24 cellular contexts compared by ENCODE assay signal in genomic region chr11:134501406-134502152, GRCh38.
DNase-seq lines count a peak whose midpoint lies in the region; ATAC-seq and TF ChIP-seq lines count a peak whose summit lies in the region.
"Had no signal": no experiment of that assay in that cellular context is flagged by ENCODE, and none has a peak within 500 bp of the region (broad histone marks: within the 10 kb centered on the region; RNA-seq: fewer than 3 reads in every experiment).

No MANE protein-coding gene starts in this region.

- no peaks in the 10 kb centered on the region for H3F3A ChIP-seq in SK-N-SH (replicated peaks; ENCODE audit: insufficient read depth)

- H3K4me1 ChIP-seq in mesenchymal stem cell (ENCODE audit: control insufficient read depth, insufficient read depth, low read depth, low read length) = no peaks in the 10 kb centered on the region
- H3K4me1 ChIP-seq in osteoblast (ENCODE audit: insufficient read depth, low read length) = no peaks in the 10 kb centered on the region
- peaks cover 0 to 16% of the 10 kb centered on the region in 2 experiments; a peak in 1 of 4 replicates for H3K4me1 ChIP-seq in SK-N-SH (ENCODE audit: control insufficient read depth in 1 of 2, insufficient read depth in 2 of 2, low read depth in 1 of 2, low read length in 1 of 2)
- H3K4me1 ChIP-seq: BE2C had no signal

- H4K20me1 ChIP-seq in osteoblast (ENCODE audit: insufficient read depth, low read length) = no peaks in the 10 kb centered on the region
- H4K20me1 ChIP-seq in SK-N-SH (ENCODE audit: insufficient read depth) = no peaks in the 10 kb centered on the region

- CTCF ChIA-PET in SK-N-SH (lab: Yijun Ruan, JAX) = interaction anchor here (1.0 kb wide), 1 partner anchor 10 kb away, joined by 3 read pairs; no protein-coding TSS in a partner anchor

- no peak overlapping the region for H2BK5ac ChIP-seq in mesenchymal stem cell (ENCODE audit: low read depth, low read length, poor library complexity, severe bottlenecking)

- no peak overlapping the region for H2BK120ac ChIP-seq in mesenchymal stem cell (ENCODE audit: low read depth, low read length)

- H3K79me2 ChIP-seq in osteoblast (ENCODE audit: insufficient read depth, low read length) = no peaks in the 10 kb centered on the region
- no peaks in the 10 kb centered on the region for H3K79me2 ChIP-seq in SK-N-SH (ENCODE audit: insufficient read depth)

- peaks cover 0 to 2% of the 10 kb centered on the region in 2 experiments for H3K27me3 ChIP-seq in mesenchymal stem cell (ENCODE audit: control insufficient read depth in 1 of 2, insufficient read depth in 1 of 2, low read length in 2 of 2)
- H3K27me3 ChIP-seq in osteoblast (ENCODE audit: insufficient read depth, low read length) = no peaks in the 10 kb centered on the region
- H3K27me3 ChIP-seq in SK-N-SH (ENCODE audit: insufficient read depth) = no peaks in the 10 kb centered on the region
- H3K27me3 ChIP-seq: MG63 had no signal

- POLR2A ChIA-PET in SK-N-SH (lab: Yijun Ruan, JAX) = no interaction called here

- H3K4me2 ChIP-seq in mesenchymal stem cell (ENCODE audit: low read length, poor library complexity, severe bottlenecking) = no peak overlapping the region
- H3K4me2 ChIP-seq in osteoblast (ENCODE audit: insufficient read depth, low read length) = no peak overlapping the region
- H3K4me2 ChIP-seq in SK-N-SH = no peak overlapping the region

- no peak overlapping the region for H3K23ac ChIP-seq in mesenchymal stem cell (ENCODE audit: low read length in 2 of 2)

- no peaks in the 10 kb centered on the region for H3K36me3 Mint-ChIP-seq in activated T-cell treated with anti-CD3 and anti-CD28 coated beads, Interleukin-2, amount 50 U/mL, for 24 hours (ENCODE audit: low read depth)
- H3K36me3 Mint-ChIP-seq in chondrocyte (ENCODE audit: low read depth) = peaks cover 3% of the 10 kb centered on the region
- H3K36me3 Mint-ChIP-seq in stimulated activated memory B cell treated with anti-CD40 and anti-IgM and Interleukin-4, amounts not matched to agents 10 μg/mL and 1 μg/mL and 100 μg/mL, for 72 hours = no peaks in the 10 kb centered on the region

- H3K4ac ChIP-seq in mesenchymal stem cell (ENCODE audit: low read depth in 1 of 2, low read length in 2 of 2) = no peak overlapping the region

- peak; percentile 16 for ATAC-seq in stimulated activated memory B cell treated with anti-CD40 and anti-IgM and Interleukin-4, amounts not matched to agents 10 μg/mL and 1 μg/mL and 100 μg/mL, for 72 hours
- ATAC-seq: HCT116, Panc1 had no signal

- no peak overlapping the region for H3K18ac ChIP-seq in mesenchymal stem cell (ENCODE audit: low read depth in 1 of 2, low read length in 2 of 2)

- no peak for TF ChIP-seq CTCF in chondrocyte (IDR thresholded peaks at IDR 0.05)
- TF ChIP-seq CTCF in osteoblast (IDR thresholded peaks at IDR 0.05; ENCODE audit: extremely low read depth, low read depth, low read length) = no peak
- no peak for TF ChIP-seq CTCF in SK-N-SH (IDR thresholded peaks at IDR 0.05)

- H3K4me3 Mint-ChIP-seq in activated T-cell treated with anti-CD3 and anti-CD28 coated beads, Interleukin-2, amount 50 U/mL, for 24 hours = no peak overlapping the region
- H3K4me3 Mint-ChIP-seq in chondrocyte (ENCODE audit: unreplicated experiment) = no peak overlapping the region
- H3K4me3 Mint-ChIP-seq in stimulated activated memory B cell treated with anti-CD40 and anti-IgM and Interleukin-4, amounts not matched to agents 10 μg/mL and 1 μg/mL and 100 μg/mL, for 72 hours = no peak overlapping the region

- H3K9ac ChIP-seq in mesenchymal stem cell (ENCODE audit: low read length) = no peak overlapping the region
- no peak overlapping the region for H3K9ac ChIP-seq in SK-N-SH

- DNase-seq in activated T-cell treated with anti-CD3 and anti-CD28 coated beads, Interleukin-2, amount 50 U/mL, for 24 hours = peak; percentile 16
- DNase-seq in activated T-cell treated with anti-CD3 and anti-CD28 coated beads, Interleukin-2, amount 50 U/mL, for 1 hour = no peak
- peak; percentile 59 for DNase-seq in chondrocyte (ENCODE audit: low spot score)
- no peak for DNase-seq in mesenchymal stem cell
- DNase-seq in osteoblast (ENCODE audit: insufficient read length, low spot score, missing footprints) = no peak
- no peak for DNase-seq in NOMO-1 treated with dmso at 0.1 percent for 144 hours (lab: John Stamatoyannopoulos, UW; ENCODE audit: unreplicated experiment)
- DNase-seq in SK-N-SH = no peak
- DNase-seq: 8988T, ACHN, BE2C, Calu3, DMS79 treated with DMSO at 0.1 percent for 48 hours, GF-D8, IMR-90, KG1, MG63, NCI-H1694, NCI-H2029 treated with DMSO at 0.1 percent for 48 hours, NCI-H446 treated with DMSO at 0.1 percent for 48 hours, NCI-H526, SIG-M5 had no signal

- H3K9me3 Mint-ChIP-seq in activated T-cell treated with anti-CD3 and anti-CD28 coated beads, Interleukin-2, amount 50 U/mL, for 24 hours = no peaks in the 10 kb centered on the region
- H3K9me3 Mint-ChIP-seq in chondrocyte (ENCODE audit: low read depth) = peaks cover 7% of the 10 kb centered on the region
- peaks cover 4% of the 10 kb centered on the region for H3K9me3 Mint-ChIP-seq in stimulated activated memory B cell treated with anti-CD40 and anti-IgM and Interleukin-4, amounts not matched to agents 10 μg/mL and 1 μg/mL and 100 μg/mL, for 72 hours

- H3K79me1 ChIP-seq in mesenchymal stem cell (replicated peaks; ENCODE audit: low read length, poor library complexity, severe bottlenecking) = no peaks in the 10 kb centered on the region

- no peak overlapping the region for H4K91ac ChIP-seq in mesenchymal stem cell (ENCODE audit: low read length)

- no peak overlapping the region for H4K8ac ChIP-seq in mesenchymal stem cell (ENCODE audit: low read length)

- TF ChIP-seq RAD21 in SK-N-SH (IDR thresholded peaks at IDR 0.05; ENCODE audit: low read length) = no peak

- no peak overlapping the region for H2AK5ac ChIP-seq in mesenchymal stem cell (ENCODE audit: low read length, severe bottlenecking)

- H3K14ac ChIP-seq in mesenchymal stem cell (ENCODE audit: low read length in 2 of 2) = no peak overlapping the region

- no peak overlapping the region for H3K27ac Mint-ChIP-seq in activated T-cell treated with anti-CD3 and anti-CD28 coated beads, Interleukin-2, amount 50 U/mL, for 24 hours
- H3K27ac Mint-ChIP-seq in chondrocyte (ENCODE audit: unreplicated experiment) = no peak overlapping the region
- H3K27ac Mint-ChIP-seq in stimulated activated memory B cell treated with anti-CD40 and anti-IgM and Interleukin-4, amounts not matched to agents 10 μg/mL and 1 μg/mL and 100 μg/mL, for 72 hours = no peak overlapping the region

- no peak overlapping the region for H2BK12ac ChIP-seq in mesenchymal stem cell (ENCODE audit: low read length in 2 of 2)

- H3K9me3 ChIP-seq in mesenchymal stem cell (ENCODE audit: control insufficient read depth, low read length) = no peaks in the 10 kb centered on the region
- H3K9me3 ChIP-seq in osteoblast (ENCODE audit: low read depth, low read length) = no peaks in the 10 kb centered on the region
- H3K9me3 ChIP-seq in SK-N-SH = no peaks in the 10 kb centered on the region
- H3K9me3 ChIP-seq: BE2C, MG63 had no signal

- H3K27me3 Mint-ChIP-seq in activated T-cell treated with anti-CD3 and anti-CD28 coated beads, Interleukin-2, amount 50 U/mL, for 24 hours = peaks cover 32% of the 10 kb centered on the region
- peaks cover 16% of the 10 kb centered on the region for H3K27me3 Mint-ChIP-seq in chondrocyte (ENCODE audit: low read depth)
- peaks cover 52% of the 10 kb centered on the region for H3K27me3 Mint-ChIP-seq in stimulated activated memory B cell treated with anti-CD40 and anti-IgM and Interleukin-4, amounts not matched to agents 10 μg/mL and 1 μg/mL and 100 μg/mL, for 72 hours

- H3K27ac ChIP-seq in mesenchymal stem cell (ENCODE audit: low read length, poor library complexity, severe bottlenecking) (no peak overlapping the region), osteoblast (ENCODE audit: low read depth, low read length) (no peak overlapping the region), SK-N-SH (ENCODE audit: low read depth in 2 of 2, low read length in 1 of 2) (no peak overlapping the region)

- whole genome bisulfite sequencing in mesenchymal stem cell = 76% methylated on average over 16 of the region's 16 CpGs
- 37% methylated on average over 9 of the region's 16 CpGs for WGBS in SK-N-SH (ENCODE audit: low lambda C conversion rate)

- H3K4me3 ChIP-seq in mesenchymal stem cell (ENCODE audit: insufficient read depth in 1 of 2, low read depth in 1 of 2, low read length in 2 of 2) (no peak overlapping the region), osteoblast (ENCODE audit: insufficient read depth, low read length) (no peak overlapping the region), SK-N-SH (ENCODE audit: low read depth in 2 of 2, low read length in 1 of 2) (no peak overlapping the region)
- H3K4me3 ChIP-seq: MG63 had no signal

- no peaks in the 10 kb centered on the region for H3K9me2 ChIP-seq in SK-N-SH

- TF ChIP-seq EP300 in SK-N-SH (IDR thresholded peaks at IDR 0.05; ENCODE audit: borderline replicate concordance in 1 of 2, low read depth in 1 of 2, low read length in 1 of 2) = no peak

- H2AFZ ChIP-seq in mesenchymal stem cell (ENCODE audit: low read depth, low read length) (peak overlapping the region; percentile 32), osteoblast (ENCODE audit: low read length) (no peak overlapping the region), SK-N-SH (ENCODE audit: low read depth) (no peak overlapping the region)

- H2BK15ac ChIP-seq in mesenchymal stem cell (ENCODE audit: low read depth, poor library complexity, severe bottlenecking) = no peak overlapping the region

- H3K36me3 ChIP-seq in mesenchymal stem cell (ENCODE audit: control insufficient read depth in 1 of 2, insufficient read depth in 2 of 2, low read depth in 1 of 2, low read length in 2 of 2) (no peaks in the 10 kb centered on the region), osteoblast (ENCODE audit: insufficient read depth, low read length) (no peaks in the 10 kb centered on the region), SK-N-SH (replicated peaks in 1 of 2; ENCODE audit: control insufficient read depth in 1 of 2, insufficient read depth in 2 of 2, low read length in 1 of 2) (no peaks in the 10 kb centered on the region)
- H3K36me3 ChIP-seq: BE2C, MG63 had no signal

- H3K4me1 Mint-ChIP-seq in activated T-cell treated with anti-CD3 and anti-CD28 coated beads, Interleukin-2, amount 50 U/mL, for 24 hours (ENCODE audit: low read depth) = no peaks in the 10 kb centered on the region
- no peaks in the 10 kb centered on the region for H3K4me1 Mint-ChIP-seq in chondrocyte (ENCODE audit: low read depth)
- H3K4me1 Mint-ChIP-seq in stimulated activated memory B cell treated with anti-CD40 and anti-IgM and Interleukin-4, amounts not matched to agents 10 μg/mL and 1 μg/mL and 100 μg/mL, for 72 hours = no peaks in the 10 kb centered on the region

TF ChIP-seq in SK-N-SH, 30 proteins besides CTCF, POLR2A, EP300 and RAD21 (continues in another document):
- TF ChIP-seq RXRA (IDR thresholded peaks at IDR 0.05; ENCODE audit: borderline replicate concordance, low read depth) = no peak
- TF ChIP-seq POLR2AphosphoS5 (IDR thresholded peaks at IDR 0.05; ENCODE audit: low read depth, low read length) = no peak

Comparison
In these comparisons a context has a peak if more than half of its experiments do, and no peak if none do; other contexts are left out.
1. DNase-seq: peak in activated T-cell treated with anti-CD3 and anti-CD28 coated beads, Interleukin-2, amount 50 U/mL, for 24 hours (single experiment) and chondrocyte (single experiment); none in activated T-cell treated with anti-CD3 and anti-CD28 coated beads, Interleukin-2, amount 50 U/mL, for 1 hour (single experiment), mesenchymal stem cell (single experiment), osteoblast (single experiment), NOMO-1 treated with dmso at 0.1 percent for 144 hours (single experiment) and SK-N-SH (single experiment).